Comparison of ENCODE assay signal across 16 cellular contexts in the genomic region with DNA sequence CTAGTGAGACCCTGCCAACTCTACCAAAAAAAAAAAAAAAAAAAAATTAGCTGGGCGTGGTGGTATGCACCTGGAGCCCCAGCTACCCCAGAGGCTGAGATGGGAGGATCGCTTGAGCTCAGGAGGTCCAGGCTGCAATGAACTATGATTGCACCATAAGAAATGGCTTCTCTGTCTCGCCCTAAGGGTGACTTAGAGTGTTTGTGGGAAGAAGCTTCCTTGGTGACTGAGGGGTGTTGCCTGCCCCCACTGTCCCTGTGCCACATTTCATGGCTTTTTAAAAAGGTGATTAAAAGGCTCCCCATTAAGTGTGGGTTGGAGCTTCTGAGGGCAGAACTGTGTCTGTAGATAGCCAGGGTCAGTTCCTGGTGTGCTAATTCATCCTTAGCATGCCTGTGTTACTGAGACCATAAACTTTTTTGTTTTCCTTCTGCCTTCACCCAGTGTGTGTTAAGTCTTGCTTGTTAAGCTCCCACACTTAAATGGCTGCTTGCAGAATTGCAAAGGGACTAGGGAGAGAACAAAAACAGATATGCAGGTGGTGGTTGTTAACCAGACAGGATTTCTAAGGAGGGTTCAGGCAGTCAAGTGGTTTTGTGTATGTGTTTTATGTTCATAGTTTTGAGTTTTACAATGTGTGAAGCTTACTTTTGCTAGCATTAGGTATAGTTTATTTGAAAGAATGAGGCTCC. TPM values are rescaled to one million over a fixed set of nuclear protein-coding genes. Genes with fewer than 3 reads are reported as not detected.
DNase-seq lines count a peak whose midpoint lies in the region; ATAC-seq, FAIRE-seq and TF ChIP-seq lines count a peak whose summit lies in the region.
"Had no signal": no experiment of that assay in that cellular context is flagged by ENCODE, and none has a peak within 500 bp of the region (broad histone marks: within the 10 kb centered on the region; RNA-seq: fewer than 3 reads in every experiment).

No MANE protein-coding gene starts in this region.

- DNase-seq in GM12878 (ENCODE audit: low read depth, low spot score) (no peak), neural progenitor cell (ENCODE audit: low spot score) (peak; percentile 71)
- DNase-seq: activated CD4-positive, alpha-beta T cell treated with anti-CD3 and anti-CD28 coated beads for 4 hours; activated gamma-delta T cell treated with Interleukin-2 at 50 U/mL for 16 hours; foreskin melanocyte; left lung; NCI-H187 treated with DMSO at 0.1 percent for 48 hours had no signal

- SMC1A ChIA-PET in GM12878 (lab: Charles Lee; ENCODE audit: uncharacterized antibody, unreplicated experiment): interaction anchor here (0.7 to 2.6 kb wide), 7 partner anchors 12 to 222 kb away, joined by 3 to 18 read pairs (median 3); no protein-coding TSS in a partner anchor

- no peaks in the 10 kb centered on the region for H3K27me3 Mint-ChIP-seq in neural progenitor cell (ENCODE audit: insufficient read depth, low read depth)

- TF ChIP-seq CTCF in GM12878 (IDR thresholded peaks at IDR 0.05 in 2 of 3, conservative IDR thresholded peaks at IDR 0.05 in 1 of 3; ENCODE audit: control insufficient read depth in 2 of 3, extremely low read depth in 1 of 3, insufficient read depth in 1 of 3, low read depth in 3 of 3, low read length in 3 of 3): no peak
- no peak for TF ChIP-seq CTCF in neural progenitor cell (IDR thresholded peaks at IDR 0.05)

- H2AFZ ChIP-seq in GM12878 (ENCODE audit: control insufficient read depth, low read depth, low read length) (no peak overlapping the region), neural progenitor cell (replicated peaks) (no peak overlapping the region)

- H3K27me3 ChIP-seq in GM12878 (replicated peaks in 1 of 2; ENCODE audit: control insufficient read depth in 2 of 2, insufficient read depth in 2 of 2, low read length in 1 of 2) (no peaks in the 10 kb centered on the region), neural progenitor cell (no peaks in the 10 kb centered on the region)
- H3K27me3 ChIP-seq: left lung had no signal

- H3K9me3 ChIP-seq in GM12878 (replicated peaks; ENCODE audit: control insufficient read depth, insufficient read depth, low read length) (peaks cover 5% of the 10 kb centered on the region; the same call in 2 of the 3 replicates), neural progenitor cell (ENCODE audit: low read depth) (no peaks in the 10 kb centered on the region)
- H3K9me3 ChIP-seq: left lung, prostate gland had no signal

- H3K9me3 Mint-ChIP-seq in neural progenitor cell: no peaks in the 10 kb centered on the region

- ATAC-seq in GM18867 (IDR thresholded peaks at IDR 0.05; ENCODE audit: unreplicated experiment) (peak; percentile 0), HG03521 (IDR thresholded peaks at IDR 0.05; ENCODE audit: unreplicated experiment) (peak; percentile 2), GM12878 (peak; percentile 8), HG03159 (IDR thresholded peaks at IDR 0.05; ENCODE audit: unreplicated experiment) (no peak), HG03571 (IDR thresholded peaks at IDR 0.05; ENCODE audit: unreplicated experiment) (no peak), GM21619 (IDR thresholded peaks at IDR 0.05; ENCODE audit: unreplicated experiment) (no peak)
- ATAC-seq: HCT116, left lung had no signal

- H3K36me3 ChIP-seq in GM12878 (ENCODE audit: control insufficient read depth in 2 of 2, insufficient read depth in 2 of 2, low read length in 1 of 2): no peaks in the 10 kb centered on the region; a peak in 1 of 4 replicates
- no peaks in the 10 kb centered on the region for H3K36me3 ChIP-seq in neural progenitor cell
- H3K36me3 ChIP-seq: left lung, prostate gland had no signal

- intact Hi-C loops in GM12878 (cut with micrococcal nuclease; ENCODE audit: unreplicated experiment): no loop called here

- H3K4me2 ChIP-seq in GM12878 (ENCODE audit: control insufficient read depth, insufficient read depth) (peak overlapping the region; percentile 61), neural progenitor cell (peak overlapping the region; percentile 55)

- no peak for TF ChIP-seq POLR2A in GM12878 (IDR thresholded peaks at IDR 0.05; ENCODE audit: low read depth, low read length)

- H3K4me3 ChIP-seq in GM12878 (peak overlapping the region; percentile 8; the same call in 1 of the 2 replicates), neural progenitor cell (peak overlapping the region; percentile 1)
- H3K4me3 ChIP-seq: left lung, prostate gland, SK-N-MC had no signal

- H3K79me2 ChIP-seq in GM12878 (ENCODE audit: control insufficient read depth, insufficient read depth, low read length): peaks cover 99% of the 10 kb centered on the region
- peaks cover 88% of the 10 kb centered on the region for H3K79me2 ChIP-seq in neural progenitor cell (ENCODE audit: low read depth)

- CTCF ChIA-PET in GM12878 (lab: Yijun Ruan, JAX): interaction anchor here (0.6 to 2.2 kb wide), 3 partner anchors 13 to 24 kb away, joined by 4 to 7 read pairs (median 4); no protein-coding TSS in a partner anchor

- H3K27ac Mint-ChIP-seq in neural progenitor cell: peak overlapping the region; percentile 36

- no TSS peak for BruUV-seq in GM12878 (replicated peaks; lab: Mats Ljungman, UMichigan)

- RAD21 ChIA-PET in GM12878 (lab: Charles Lee; ENCODE audit: unreplicated experiment): interaction anchor here (0.6 to 2.7 kb wide), 4 partner anchors 12 to 487 kb away, joined by 3 to 12 read pairs (median 4); no protein-coding TSS in a partner anchor

- no peak for TF ChIP-seq RAD21 in GM12878 (IDR thresholded peaks at IDR 0.05; ENCODE audit: insufficient read depth, low read depth, low read length)

- 79% methylated on average over 3 of the region's 3 CpGs for WGBS in GM12878 (ENCODE audit: insufficient coverage, insufficient replicate concordance, low lambda C conversion rate, missing lambda C conversion rate)

- H3K4me1 Mint-ChIP-seq in neural progenitor cell: peaks cover 47% of the 10 kb centered on the region

- H3K27ac ChIP-seq in GM12878 (ENCODE audit: control insufficient read depth, insufficient read depth): peak overlapping the region; percentile 71
- H3K27ac ChIP-seq in neural progenitor cell: peak overlapping the region; percentile 88
- H3K27ac ChIP-seq: left lung, prostate gland, SK-N-MC had no signal

- FAIRE-seq in GM12878 (lab: Jason Lieb, UNC): peak; percentile 86
- FAIRE-seq: colon had no signal

- H3K36me3 Mint-ChIP-seq in neural progenitor cell: peaks cover 6% of the 10 kb centered on the region

- peaks cover 43% of the 10 kb centered on the region for H3F3A ChIP-seq in neural progenitor cell (ENCODE audit: low read depth)

- no peak overlapping the region; the same call in 1 of the 2 replicates for H3K9ac ChIP-seq in GM12878 (ENCODE audit: control insufficient read depth, insufficient read depth, low read length)
- no peak overlapping the region for H3K9ac ChIP-seq in neural progenitor cell

- H4K20me1 ChIP-seq in GM12878 (ENCODE audit: control insufficient read depth, insufficient read depth) (no peaks in the 10 kb centered on the region), neural progenitor cell (ENCODE audit: low read depth) (peaks cover 70% of the 10 kb centered on the region)

- TF ChIP-seq EP300 in GM12878 (IDR thresholded peaks at IDR 0.05; ENCODE audit: borderline replicate concordance in 1 of 2, control insufficient read depth in 1 of 2, low read depth in 2 of 2, low read length in 2 of 2): no peak

- in situ Hi-C loops in GM12878 (cut with MboI): no loop called here

- H3K4me1 ChIP-seq in GM12878 (ENCODE audit: control insufficient read depth, insufficient read depth, low read length): peaks cover 54% of the 10 kb centered on the region
- H3K4me1 ChIP-seq in neural progenitor cell: peaks cover 67% of the 10 kb centered on the region

- peak overlapping the region; percentile 40 for H3K4me3 Mint-ChIP-seq in neural progenitor cell

- POLR2A ChIA-PET in GM12878 (lab: Charles Lee): interaction anchor here (1.0 to 1.3 kb wide), 4 partner anchors 11 to 78 kb away, joined by 3 to 4 read pairs (median 3); no protein-coding TSS in a partner anchor

TF ChIP-seq in GM12878, 131 proteins besides CTCF, POLR2A, EP300 and RAD21 (continues in another document):
- TF ChIP-seq PML (IDR thresholded peaks at IDR 0.05; ENCODE audit: low read length): no peak
- TF ChIP-seq JUND (IDR thresholded peaks at IDR 0.05; ENCODE audit: low read depth, low read length): no peak
- no peak for TF ChIP-seq NFXL1 (IDR thresholded peaks at IDR 0.05; ENCODE audit: borderline replicate concordance)
- no peak for TF ChIP-seq RUNX3 (IDR thresholded peaks at IDR 0.05; ENCODE audit: low read length)

RNA-seq across cellular contexts. Expression of a gene that starts 14.3 kb away (rescaled TPM):
- 29.6 and 30.4 TPM in 2 replicates for total RNA-seq in GM12878 (2013; cell fraction: nucleolus; rRNA removed)
- 20.4 and 22.2 TPM in 2 replicates for total RNA-seq in GM12878 (2014; rRNA removed)
- total RNA-seq in GM12878 (2014; rRNA removed; fragmentation: Illumina TruSeq; extraction: Trizol): 17.6 TPM in 2 replicates
- 15.3 and 17.0 TPM in 2 replicates for total RNA-seq in GM12878 (2021)
- polyA plus RNA-seq in GM12878 (2011; ENCODE audit: low read depth): 6.0 TPM
- 12.0 and 17.6 TPM in 2 replicates for polyA plus RNA-seq in GM12878 (2011; rRNA removed)
- 6.1 and 8.2 TPM in 2 replicates for polyA plus RNA-seq in GM12878 (2011; cell fraction: cytosol; rRNA removed)
- 8.5 and 10.0 TPM in 2 replicates for polyA plus RNA-seq in GM12878 (2011; cell fraction: nucleus; rRNA removed)
- 12.5 and 13.9 TPM in 2 replicates for polyA plus RNA-seq in GM12878 (2012)
- 19.6 and 24.1 TPM in 2 replicates for polyA plus RNA-seq in GM12878 (2014; fragmentation: Illumina TruSeq; extraction: Trizol)
- polyA plus RNA-seq in GM12878 (2014; fragmentation: Nextera tagmentation; extraction: Ambion mirVana): 1 to 10 TPM; 1.3 to 2.5 TPM
- polyA plus RNA-seq in GM12878 (2014; rRNA removed): 8.8 and 9.4 TPM in 2 replicates
- polyA plus RNA-seq in GM12878 (2016; fragmentation: Nextera tagmentation; extraction: Ambion mirVana): 10 to 100 TPM in 1 of 2 experiments, 1 to 10 TPM in 1; 6.2 to 16.1 TPM
- 18.6 and 19.1 TPM in 2 replicates for polyA minus RNA-seq in GM12878 (2011; rRNA and poly(A)+ RNA removed)
- 6.7 and 8.8 TPM in 2 replicates for polyA minus RNA-seq in GM12878 (2011; cell fraction: cytosol; rRNA and poly(A)+ RNA removed)
- polyA minus RNA-seq in GM12878 (2011; cell fraction: nucleus; rRNA and poly(A)+ RNA removed): 10.8 and 16.3 TPM in 2 replicates
- 35.7 and 50.8 TPM in 2 replicates for total RNA-seq in neural progenitor cell (ENCODE audit: low replicate concordance)

Comparison
In these comparisons a context has a peak if more than half of its experiments do, and no peak if none do; other contexts are left out.
1. ATAC-seq: peak in GM18867 (single experiment), HG03521 (single experiment) and GM12878 (single experiment); none in HG03159 (single experiment), HG03571 (single experiment) and GM21619 (single experiment).